In the genomic region with DNA sequence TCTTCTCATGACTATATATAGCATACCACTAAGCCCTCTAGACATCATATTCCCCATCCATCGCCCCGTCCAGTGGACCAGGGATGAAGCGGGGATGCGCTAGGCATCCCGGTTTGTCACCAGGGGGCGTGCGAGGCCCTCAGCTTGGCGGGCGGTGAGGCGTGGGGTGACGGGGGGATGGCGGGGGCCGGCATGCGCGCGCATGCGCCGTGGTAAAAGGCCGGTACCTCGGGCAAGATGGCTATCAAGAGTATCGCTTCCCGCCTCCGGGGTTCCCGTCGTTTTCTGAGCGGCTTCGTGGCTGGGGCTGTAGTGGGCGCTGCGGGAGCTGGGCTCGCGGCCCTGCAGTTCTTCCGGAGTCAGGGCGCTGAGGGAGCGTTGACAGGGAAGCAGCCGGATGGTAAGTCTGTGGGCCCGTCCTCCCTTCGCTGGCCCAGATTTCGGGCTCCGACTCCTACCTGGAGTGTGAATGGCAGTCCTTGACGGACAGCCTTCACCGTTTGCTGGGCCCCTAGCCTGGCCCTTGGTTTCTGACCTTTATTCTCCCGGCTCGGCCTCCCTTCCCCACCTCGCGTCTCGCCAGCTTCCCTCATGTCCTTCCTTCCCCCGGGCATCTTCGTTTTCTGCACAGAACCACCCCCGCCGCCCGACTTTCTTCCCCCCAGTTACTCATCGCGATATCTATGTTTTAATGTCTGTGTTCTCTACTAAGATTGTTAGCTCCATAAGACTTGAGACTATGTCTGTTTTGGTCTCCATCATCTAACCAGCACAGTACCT, we compare ENCODE assay signal across 1 cellular context.
TF ChIP-seq lines count a peak whose summit lies in the region.

A gene with protein sequence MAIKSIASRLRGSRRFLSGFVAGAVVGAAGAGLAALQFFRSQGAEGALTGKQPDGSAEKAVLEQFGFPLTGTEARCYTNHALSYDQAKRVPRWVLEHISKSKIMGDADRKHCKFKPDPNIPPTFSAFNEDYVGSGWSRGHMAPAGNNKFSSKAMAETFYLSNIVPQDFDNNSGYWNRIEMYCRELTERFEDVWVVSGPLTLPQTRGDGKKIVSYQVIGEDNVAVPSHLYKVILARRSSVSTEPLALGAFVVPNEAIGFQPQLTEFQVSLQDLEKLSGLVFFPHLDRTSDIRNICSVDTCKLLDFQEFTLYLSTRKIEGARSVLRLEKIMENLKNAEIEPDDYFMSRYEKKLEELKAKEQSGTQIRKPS (plus strand): TSS at position 210 of the 780 bp plus-strand sequence. CDS start 28 bp downstream, at position 238.

TF ChIP-seq in HEK293, 187 proteins besides CTCF, POLR2A, EP300 and RAD21 (continued from another document):
- peak; percentile 88 for TF ChIP-seq PATZ1 (tag by site-specific recombination; IDR thresholded peaks at IDR 0.05)
- peak; percentile 47; the same call in 1 of the 2 replicates for TF ChIP-seq ZNF366 (tag by site-specific recombination; conservative IDR thresholded peaks at IDR 0.05)
- peak; percentile 56; the same call in 1 of the 2 replicates for TF ChIP-seq YY2 (tag by site-specific recombination; IDR thresholded peaks at IDR 0.05)
- TF ChIP-seq ZNF501 (tag by site-specific recombination; IDR thresholded peaks at IDR 0.05): peak; percentile 74; the same call in 1 of the 2 replicates
- TF ChIP-seq, protein P1, sequence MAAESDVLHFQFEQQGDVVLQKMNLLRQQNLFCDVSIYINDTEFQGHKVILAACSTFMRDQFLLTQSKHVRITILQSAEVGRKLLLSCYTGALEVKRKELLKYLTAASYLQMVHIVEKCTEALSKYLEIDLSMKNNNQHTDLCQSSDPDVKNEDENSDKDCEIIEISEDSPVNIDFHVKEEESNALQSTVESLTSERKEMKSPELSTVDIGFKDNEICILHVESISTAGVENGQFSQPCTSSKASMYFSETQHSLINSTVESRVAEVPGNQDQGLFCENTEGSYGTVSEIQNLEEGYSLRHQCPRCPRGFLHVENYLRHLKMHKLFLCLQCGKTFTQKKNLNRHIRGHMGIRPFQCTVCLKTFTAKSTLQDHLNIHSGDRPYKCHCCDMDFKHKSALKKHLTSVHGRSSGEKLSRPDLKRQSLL (tag by site-specific recombination; IDR thresholded peaks at IDR 0.05): peak; percentile 86
- TF ChIP-seq ZNF645 (tag by site-specific recombination; IDR thresholded peaks at IDR 0.05): no peak
- peak; percentile 43 for TF ChIP-seq KLF16 (tag by site-specific recombination; IDR thresholded peaks at IDR 0.05)
- peak; percentile 40 for TF ChIP-seq GLIS1 (tag by site-specific recombination; IDR thresholded peaks at IDR 0.05)
- TF ChIP-seq ZBTB17 (tag by site-specific recombination; IDR thresholded peaks at IDR 0.05): peak; percentile 51; the same call in 1 of the 2 replicates
- TF ChIP-seq ZNF37A (tag by site-specific recombination; IDR thresholded peaks at IDR 0.05): no peak
